9 cellular contexts compared by ENCODE assay signal in genomic region chr1:94801919-94802546, GRCh38. TPM values are rescaled to one million over a fixed set of nuclear protein-coding genes. Genes with fewer than 3 reads are reported as not detected.
DNase-seq lines count a peak whose midpoint lies in the region; ATAC-seq, FAIRE-seq and TF ChIP-seq lines count a peak whose summit lies in the region.
"Had no signal": no experiment of that assay in that cellular context is flagged by ENCODE, and none has a peak within 500 bp of the region (broad histone marks: within the 10 kb centered on the region; RNA-seq: fewer than 3 reads in every experiment).

No MANE protein-coding gene starts in this region.

- no peaks in the 10 kb centered on the region for H3K36me3 Mint-ChIP-seq in type B pancreatic cell
- H3K36me3 Mint-ChIP-seq: activated naive CD4-positive, alpha-beta T cell treated with anti-CD3 and anti-CD28 coated beads, Interleukin-2, amount 50 U/mL, for 24 hours had no signal

- H4K20me1 ChIP-seq in KMS-11 (ENCODE audit: insufficient read depth): no peaks in the 10 kb centered on the region

- H3K23ac ChIP-seq in mesendoderm (ENCODE audit: low read length): no peak overlapping the region

- TF ChIP-seq POLR2A in GM12892 (IDR thresholded peaks at IDR 0.05; ENCODE audit: low read depth, low read length): no peak

- peak; percentile 75 for ATAC-seq in GM21447 (IDR thresholded peaks at IDR 0.05; ENCODE audit: unreplicated experiment)
- ATAC-seq in RWPE2 (ENCODE audit: low read depth): peak; percentile 94

- no peaks in the 10 kb centered on the region for H3K9me3 ChIP-seq in RWPE2 (ENCODE audit: severe bottlenecking)

- H3K79me1 ChIP-seq in mesendoderm (ENCODE audit: low read length): no peaks in the 10 kb centered on the region

- no peak overlapping the region for H2BK120ac ChIP-seq in mesendoderm (ENCODE audit: low read depth, low read length)

- peak overlapping the region; percentile 22; the same call in 1 of the 2 replicates for H2AFZ ChIP-seq in KMS-11 (ENCODE audit: low read depth)

- H3K4me3 ChIP-seq in KMS-11 (IDR thresholded peaks at IDR 0.05; ENCODE audit: insufficient read depth, low read depth, low read length) (no peak overlapping the region), RWPE2 (ENCODE audit: severe bottlenecking) (peak overlapping the region; percentile 10), mesendoderm (ENCODE audit: low read length) (no peak overlapping the region)

- H3K9ac ChIP-seq in KMS-11 (no peak overlapping the region), mesendoderm (ENCODE audit: low read length) (no peak overlapping the region)

- no CpG with 5 or more reads among the region's 7 CpGs for WGBS in mesendoderm (ENCODE audit: extremely low coverage, insufficient coverage, low lambda C conversion rate)

- H3K4me3 Mint-ChIP-seq in type B pancreatic cell: peak overlapping the region; percentile 12
- H3K4me3 Mint-ChIP-seq: activated naive CD4-positive, alpha-beta T cell treated with anti-CD3 and anti-CD28 coated beads, Interleukin-2, amount 50 U/mL, for 24 hours had no signal

- H2AK5ac ChIP-seq in mesendoderm (ENCODE audit: low read length): no peak overlapping the region

- H3K56ac ChIP-seq in mesendoderm (ENCODE audit: low read length): peak overlapping the region; percentile 73

- H4K5ac ChIP-seq in mesendoderm (ENCODE audit: low read length): no peak overlapping the region

- peak; percentile 75 for DNase-seq in DMS79 (lab: John Stamatoyannopoulos, UW)
- no peak for DNase-seq in RWPE2 (ENCODE audit: low spot score)
- DNase-seq in ecto neural progenitor cell (ENCODE audit: low spot score): peak; percentile 65
- peak; percentile 87 for DNase-seq in mesendoderm
- no peak for DNase-seq in type B pancreatic cell (ENCODE audit: extremely low spot score, unreplicated experiment)
- no peak for DNase-seq in GM12892 (ENCODE audit: insufficient read length)

- no peak overlapping the region for H2BK15ac ChIP-seq in mesendoderm (replicated peaks; ENCODE audit: low read depth)

- no peak overlapping the region for H3K4me2 ChIP-seq in KMS-11
- no peak overlapping the region for H3K4me2 ChIP-seq in mesendoderm (ENCODE audit: low read length)

- H3K4ac ChIP-seq in mesendoderm (ENCODE audit: low read depth, low read length): no peak overlapping the region

- no peaks in the 10 kb centered on the region for H3K9me3 Mint-ChIP-seq in type B pancreatic cell
- H3K9me3 Mint-ChIP-seq: activated naive CD4-positive, alpha-beta T cell treated with anti-CD3 and anti-CD28 coated beads, Interleukin-2, amount 50 U/mL, for 24 hours had no signal

- no peak for FAIRE-seq in GM12892 (lab: Jason Lieb, UNC)

- H3K4me1 Mint-ChIP-seq in type B pancreatic cell (ENCODE audit: unreplicated experiment): peaks cover 66% of the 10 kb centered on the region

- no peak overlapping the region for H2BK5ac ChIP-seq in mesendoderm (ENCODE audit: low read length)

- H3K18ac ChIP-seq in mesendoderm (ENCODE audit: low read length): peak overlapping the region; percentile 24

- no peaks in the 10 kb centered on the region for H3K79me2 ChIP-seq in KMS-11 (ENCODE audit: insufficient read depth, low read depth)
- no peaks in the 10 kb centered on the region for H3K79me2 ChIP-seq in mesendoderm (ENCODE audit: control insufficient read depth, insufficient read depth, low read length)

- no peak overlapping the region for H3K27ac ChIP-seq in KMS-11
- peak overlapping the region; percentile 90 for H3K27ac ChIP-seq in RWPE2 (ENCODE audit: poor library complexity, severe bottlenecking)
- no peak overlapping the region for H3K27ac ChIP-seq in mesendoderm (ENCODE audit: low read depth, low read length)

- H3K27ac Mint-ChIP-seq in type B pancreatic cell: peak overlapping the region; percentile 39
- H3K27ac Mint-ChIP-seq: activated naive CD4-positive, alpha-beta T cell treated with anti-CD3 and anti-CD28 coated beads, Interleukin-2, amount 50 U/mL, for 24 hours had no signal

- H3K4me1 ChIP-seq in KMS-11 (ENCODE audit: low read depth, poor library complexity, severe bottlenecking) (no peaks in the 10 kb centered on the region), RWPE2 (ENCODE audit: insufficient read depth, poor library complexity, severe bottlenecking) (peaks cover 23% of the 10 kb centered on the region), mesendoderm (ENCODE audit: control insufficient read depth, low read depth, low read length) (peaks cover 3% of the 10 kb centered on the region)

- H3K27me3 ChIP-seq in KMS-11 (ENCODE audit: insufficient read depth, low read depth) (no peaks in the 10 kb centered on the region), RWPE2 (ENCODE audit: insufficient read depth, poor library complexity, severe bottlenecking) (no peaks in the 10 kb centered on the region), mesendoderm (ENCODE audit: insufficient read depth, low read length, poor library complexity) (no peaks in the 10 kb centered on the region)

- no peak overlapping the region for H4K8ac ChIP-seq in mesendoderm (ENCODE audit: low read depth, low read length)

- no peaks in the 10 kb centered on the region for H3K27me3 Mint-ChIP-seq in type B pancreatic cell

- TF ChIP-seq CTCF in KMS-11 (conservative IDR thresholded peaks at IDR 0.05; ENCODE audit: low read depth, low read length) (no peak), RWPE2 (IDR thresholded peaks at IDR 0.05; ENCODE audit: poor library complexity, severe bottlenecking) (peak; percentile 86), type B pancreatic cell (conservative IDR thresholded peaks at IDR 0.05) (peak; percentile 63)

- H3K36me3 ChIP-seq in KMS-11 (ENCODE audit: insufficient read depth) (no peaks in the 10 kb centered on the region), RWPE2 (ENCODE audit: low read depth) (no peaks in the 10 kb centered on the region), mesendoderm (ENCODE audit: control insufficient read depth, insufficient read depth, low read length) (no peaks in the 10 kb centered on the region)

RNA-seq across cellular contexts. Expression of gene SLC44A3, which starts 18.1 kb away (rescaled TPM):
- 1.3 TPM for polyA plus RNA-seq in mesendoderm (2013, experiment 1 of 2)
- polyA plus RNA-seq in mesendoderm (2013, experiment 2 of 2): 1.5 TPM
- 19.5 and 33.9 TPM in 2 replicates for total RNA-seq in type B pancreatic cell (ENCODE audit: low replicate concordance)
- not detected for polyA plus RNA-seq in GM12892 (2012; ENCODE audit: missing spikeins)

Comparison
In these comparisons a context has a peak if more than half of its experiments do, and no peak if none do; other contexts are left out.
1. DNase-seq: peak in DMS79 (single experiment), ecto neural progenitor cell (single experiment) and mesendoderm (single experiment); none in RWPE2 (single experiment), type B pancreatic cell (single experiment) and GM12892 (single experiment).